1 cellular context compared by ENCODE assay signal in the genomic region with DNA sequence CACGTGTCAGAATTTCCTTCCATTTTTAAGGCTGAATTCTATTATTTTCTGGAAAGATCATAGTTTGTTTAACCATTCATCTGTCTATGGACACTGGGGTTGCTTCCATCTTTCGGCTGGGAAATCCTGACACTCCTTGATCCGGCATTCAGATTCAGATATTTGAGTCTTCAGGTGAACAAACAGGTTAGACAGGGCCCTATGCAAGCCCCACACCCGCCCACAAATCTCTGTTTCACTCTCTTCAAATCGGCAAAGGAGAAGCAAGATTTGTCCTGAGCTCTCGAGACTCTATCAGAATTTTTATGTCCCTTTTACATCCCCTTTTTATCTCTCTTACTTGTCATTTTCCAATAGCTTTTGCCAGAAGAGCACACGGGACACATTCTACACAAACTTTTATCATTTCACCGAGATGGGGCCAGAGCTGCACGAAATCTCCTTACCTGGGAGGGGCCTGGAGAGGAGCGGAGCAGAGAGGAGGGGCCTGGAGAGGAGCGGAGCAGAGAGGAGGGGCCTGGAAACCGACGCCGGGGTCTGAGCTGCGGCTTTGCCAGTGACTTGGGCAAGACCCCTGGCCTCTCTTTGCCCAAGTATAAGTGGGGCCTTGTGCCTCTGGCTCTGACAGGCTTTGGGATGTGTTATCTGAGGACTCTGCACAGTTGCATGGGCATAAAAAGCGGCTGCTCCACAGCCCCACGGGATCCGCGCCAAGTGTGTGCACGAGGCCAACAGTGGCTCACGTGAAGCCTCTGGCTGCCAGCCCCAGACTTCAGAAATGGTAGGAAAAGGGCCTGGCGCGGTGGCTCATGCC.
TF ChIP-seq lines count a peak whose summit lies in the region.

No MANE protein-coding gene starts in this region.

TF ChIP-seq in GM23338, 12 proteins besides CTCF, POLR2A, EP300 and RAD21 (continued from another document):
- TF ChIP-seq ZNF462 (CRISPR knock-in tag; IDR thresholded peaks at IDR 0.05) (no peak), NANOG (IDR thresholded peaks at IDR 0.05; ENCODE audit: borderline replicate concordance) (no peak), JUNB (IDR thresholded peaks at IDR 0.05; ENCODE audit: unreplicated experiment) (no peak), EZH2phosphoT487 (IDR thresholded peaks at IDR 0.05; ENCODE audit: unreplicated experiment) (no peak), POLR2AphosphoS5 (IDR thresholded peaks at IDR 0.05; ENCODE audit: low read depth) (no peak), STAT1 (IDR thresholded peaks at IDR 0.05; ENCODE audit: unreplicated experiment) (no peak), EZH2 (IDR thresholded peaks at IDR 0.05; ENCODE audit: low read depth, unreplicated experiment) (no peak)
